In genomic region chr2:73736378-73736777, GRCh38 we compare ENCODE assay signal across 9 cellular contexts. TPM values are rescaled to one million over a fixed set of nuclear protein-coding genes. Genes with fewer than 3 reads are reported as not detected.
DNase-seq lines count a peak whose midpoint lies in the region; ATAC-seq and TF ChIP-seq lines count a peak whose summit lies in the region.
"Had no signal": no experiment of that assay in that cellular context is flagged by ENCODE, and none has a peak within 500 bp of the region (broad histone marks: within the 10 kb centered on the region; RNA-seq: fewer than 3 reads in every experiment).

No MANE protein-coding gene starts in this region.

- no peak for DNase-seq in CD14-positive monocyte (ENCODE audit: low spot score)
- DNase-seq in dorsolateral prefrontal cortex, result no peak
- DNase-seq in COR-L47 (lab: John Stamatoyannopoulos, UW), result no peak
- no peak for DNase-seq in HCEC 1CT
- DNase-seq in NCI-H510A treated with DMSO at 0.1 percent for 48 hours (lab: John Stamatoyannopoulos, UW), result no peak

- H2AFZ ChIP-seq in neural cell (ENCODE audit: low read depth, low read length), result no peak overlapping the region

- H3K9me3 Mint-ChIP-seq in CD14-positive monocyte, result peaks cover 2 to 16% (median 9%) of the 10 kb centered on the region in 7 donors

- intact Hi-C loops in CD14-positive monocyte (cut with micrococcal nuclease), result loop anchor here in 1 of 2 donors (5.0 kb wide), 1 partner anchor 504 kb away; the partner anchor contains the start of genes CCT7 and PRADC1
- intact Hi-C loops in dorsolateral prefrontal cortex (cut with DNase I), result loop anchor here (5.0 to 10.0 kb wide), 2 partner anchors 411 to 718 kb away; partner anchors contain the start of genes BOLA3 (in 1 of the 2), INO80B (in 1 of the 2) and WBP1 (in 1 of the 2)

- no peaks in the 10 kb centered on the region for H3K9me2 ChIP-seq in neural cell (ENCODE audit: insufficient read depth, low read length)

- TF ChIP-seq EP300 in neural cell (conservative IDR thresholded peaks at IDR 0.05; ENCODE audit: poor library complexity, severe bottlenecking), result no peak

- H3K9ac ChIP-seq in neural cell (ENCODE audit: low read length), result peak overlapping the region; percentile 69

- H3K9me3 ChIP-seq in KOPT-K1 (ENCODE audit: insufficient read depth, low read length, poor library complexity, severe bottlenecking), result no peaks in the 10 kb centered on the region
- H3K9me3 ChIP-seq in neural cell (ENCODE audit: low read length), result no peaks in the 10 kb centered on the region

- no peaks in the 10 kb centered on the region for H3K27me3 ChIP-seq in dorsolateral prefrontal cortex
- H3K27me3 ChIP-seq in neural cell (ENCODE audit: insufficient read depth, low read depth, low read length), result no peaks in the 10 kb centered on the region

- H3K36me3 ChIP-seq in KOPT-K1 (ENCODE audit: insufficient read depth, low read length) (peaks cover 34% of the 10 kb centered on the region), neural cell (ENCODE audit: insufficient read depth, low read length) (no peaks in the 10 kb centered on the region)

- TF ChIP-seq CTCF in CD14-positive monocyte (IDR thresholded peaks at IDR 0.05) (no peak), dorsolateral prefrontal cortex (IDR thresholded peaks at IDR 0.05 in 54 of 56, conservative IDR thresholded peaks at IDR 0.05 in 2 of 56; ENCODE audit: low read depth in 1 of 56, partially characterized antibody in 56 of 56) (no peak), neural cell (IDR thresholded peaks at IDR 0.05; ENCODE audit: poor library complexity, severe bottlenecking) (no peak)

- H3K4me3 ChIP-seq in dorsolateral prefrontal cortex (peak overlapping the region; percentile 52 to 95 (median 82)), neural cell (ENCODE audit: low read length) (peak overlapping the region; percentile 82)

- H3K4me3 Mint-ChIP-seq in CD14-positive monocyte, result peak overlapping the region; percentile 96 to 98

- H3K4me2 ChIP-seq in neural cell (ENCODE audit: low read length), result peak overlapping the region; percentile 63

- peaks cover 17% of the 10 kb centered on the region for H3K4me1 Mint-ChIP-seq in CD14-positive monocyte

- peaks cover 32 to 33% of the 10 kb centered on the region in 2 donors for H3K36me3 Mint-ChIP-seq in CD14-positive monocyte

- peaks cover 15% of the 10 kb centered on the region for H3K79me2 ChIP-seq in neural cell (replicated peaks; ENCODE audit: insufficient read depth, low read length)

- peak overlapping the region; percentile 73 for H3K27ac ChIP-seq in KOPT-K1 (ENCODE audit: low read depth, low read length, poor library complexity, severe bottlenecking)
- H3K27ac ChIP-seq in dorsolateral prefrontal cortex, result peak overlapping the region in 25 of 59 donors; percentile 30 to 86 (median 70)
- H3K27ac ChIP-seq in neural cell (ENCODE audit: low read length), result peak overlapping the region; percentile 67

- TF ChIP-seq RAD21 in neural cell (conservative IDR thresholded peaks at IDR 0.05), result no peak

- no peaks in the 10 kb centered on the region for H3F3A ChIP-seq in neural cell (ENCODE audit: insufficient read depth, low read length, poor library complexity, severe bottlenecking)

- no peaks in the 10 kb centered on the region for H4K20me1 ChIP-seq in neural cell (ENCODE audit: insufficient read depth)

- peak overlapping the region in 5 of 7 donors; percentile 87 to 92 (median 91) for H3K27ac Mint-ChIP-seq in CD14-positive monocyte

- ATAC-seq in esophagus mucosa, result no peak

- peaks cover 0 to 5% (median 5%) of the 10 kb centered on the region in 3 donors for H3K27me3 Mint-ChIP-seq in CD14-positive monocyte (ENCODE audit: low read depth in 3 of 3)

TF ChIP-seq in neural cell, 6 proteins besides CTCF, POLR2A, EP300 and RAD21:
- TF ChIP-seq REST (IDR thresholded peaks at IDR 0.05; ENCODE audit: borderline replicate concordance), result no peak
- TF ChIP-seq POLR2AphosphoS5 (IDR thresholded peaks at IDR 0.05), result no peak

RNA-seq across cellular contexts. Expression of gene TPRKB, which starts 0.8 kb away (rescaled TPM):
- 10 to 100 TPM; 65.8 to 69.1 TPM for polyA plus RNA-seq in CD14-positive monocyte
- 10 to 100 TPM; 12.6 to 29.0 (median 19.5) TPM for total RNA-seq in dorsolateral prefrontal cortex
- polyA plus RNA-seq in neural cell, result 152 and 162 TPM in 2 replicates
- polyA minus RNA-seq in neural cell, result 40.9 and 47.9 TPM in 2 replicates
- 28.3 TPM for total RNA-seq in esophagus mucosa

RNA-seq across cellular contexts. Expression of gene DUSP11, which starts 43.5 kb away (rescaled TPM):
- polyA plus RNA-seq in CD14-positive monocyte (10 to 100 TPM; 23.1 to 25.7 TPM), neural cell (35.2 and 36.0 TPM in 2 replicates)
- total RNA-seq in dorsolateral prefrontal cortex (10 to 100 TPM; 12.9 to 31.6 (median 21.5) TPM), esophagus mucosa (28.8 TPM)
- 49.4 and 55.8 TPM in 2 replicates for polyA minus RNA-seq in neural cell

RNA-seq across cellular contexts. Expression of gene C2orf78, which starts 47.6 kb away (rescaled TPM):
- not detected for polyA plus RNA-seq in CD14-positive monocyte
- not detected for total RNA-seq in dorsolateral prefrontal cortex
- polyA plus RNA-seq in neural cell, result not detected in 2 replicates
- polyA minus RNA-seq in neural cell, result not detected in 2 replicates
- not detected for total RNA-seq in esophagus mucosa
- total RNA-seq: activated CD8-positive, alpha-beta memory T cell treated with anti-CD3 and anti-CD28 coated beads for 36 hours had no signal
